In genomic region chr15:41334293-41335120, GRCh38 we compare ENCODE assay signal across 1 cellular context.
TF ChIP-seq lines count a peak whose summit lies in the region.

No MANE protein-coding gene starts in this region.

TF ChIP-seq in K562, 482 proteins besides CTCF, POLR2A, EP300 and RAD21 (continued from another document and continues in another):
- TF ChIP-seq AFF1 (IDR thresholded peaks at IDR 0.05; ENCODE audit: low read depth in 1 of 2, partially characterized antibody in 2 of 2) (peak in 1 of 2 experiments; percentile 9), GABPB2 (CRISPR knock-in tag; conservative IDR thresholded peaks at IDR 0.05) (no peak), ELF4 (CRISPR knock-in tag; IDR thresholded peaks at IDR 0.05) (no peak), POU5F1 (IDR thresholded peaks at IDR 0.05; ENCODE audit: borderline replicate concordance, low read depth, low read length, partially characterized antibody) (no peak), TBP (optimal IDR thresholded peaks at IDR 0.05; ENCODE audit: low read depth, low read length) (no peak), RBM15 (IDR thresholded peaks at IDR 0.05; ENCODE audit: insufficient read depth, low read length) (no peak), HDGF (IDR thresholded peaks at IDR 0.05) (no peak), ZNF57 (CRISPR knock-in tag; IDR thresholded peaks at IDR 0.05) (no peak), U2AF2 (optimal IDR thresholded peaks at IDR 0.05; ENCODE audit: low read depth, low read length) (no peak), E2F5 (CRISPR knock-in tag; IDR thresholded peaks at IDR 0.05) (no peak), ELF2 (CRISPR knock-in tag; IDR thresholded peaks at IDR 0.05) (no peak), RHOXF2B (CRISPR knock-in tag; conservative IDR thresholded peaks at IDR 0.05) (no peak), JUND (IDR thresholded peaks at IDR 0.05; ENCODE audit: borderline replicate concordance, low read depth, low read length) (no peak), JUND (tag; IDR thresholded peaks at IDR 0.05; ENCODE audit: borderline replicate concordance, low read depth, low read length) (no peak), TRIM25 (IDR thresholded peaks at IDR 0.05; ENCODE audit: borderline replicate concordance) (0 out of 2 replicates have a peak, but pooled peaks have one; percentile 27), PRMT5 (CRISPR knock-in tag; IDR thresholded peaks at IDR 0.05) (no peak), ZNF407 (IDR thresholded peaks at IDR 0.05; ENCODE audit: low read depth) (no peak), ZNF699 (CRISPR knock-in tag; IDR thresholded peaks at IDR 0.05; ENCODE audit: insufficient replicate concordance) (no peak), NR0B1 (IDR thresholded peaks at IDR 0.05; ENCODE audit: partially characterized antibody) (no peak), NKRF (IDR thresholded peaks at IDR 0.05; ENCODE audit: borderline replicate concordance) (no peak), CBX5 (IDR thresholded peaks at IDR 0.05; ENCODE audit: borderline replicate concordance, low read depth) (no peak), SRF (CRISPR knock-in tag; IDR thresholded peaks at IDR 0.05) (no peak), DACH1 (IDR thresholded peaks at IDR 0.05; ENCODE audit: partially characterized antibody) (peak; percentile 30), ZFP30 (CRISPR knock-in tag; IDR thresholded peaks at IDR 0.05; ENCODE audit: borderline replicate concordance) (no peak), RUNX1 (IDR thresholded peaks at IDR 0.05; ENCODE audit: low read depth) (no peak), GATAD2B (IDR thresholded peaks at IDR 0.05; ENCODE audit: borderline replicate concordance) (no peak), RFX1 (IDR thresholded peaks at IDR 0.05) (no peak), ZNF384 (IDR thresholded peaks at IDR 0.05; ENCODE audit: low read depth, low read length) (no peak), ASH1L (IDR thresholded peaks at IDR 0.05; ENCODE audit: borderline replicate concordance, low read depth, partially characterized antibody) (peak; percentile 25), PHF20 (IDR thresholded peaks at IDR 0.05; ENCODE audit: partially characterized antibody) (no peak), WHSC1 (IDR thresholded peaks at IDR 0.05; ENCODE audit: low read length) (no peak), SRSF7 (optimal IDR thresholded peaks at IDR 0.05; ENCODE audit: low read depth, low read length) (no peak), PRPF4 (IDR thresholded peaks at IDR 0.05; ENCODE audit: insufficient read depth, low read depth, low read length, poor library complexity, severe bottlenecking) (no peak), MYBL2 (IDR thresholded peaks at IDR 0.05; ENCODE audit: low read depth) (0 out of 2 replicates have a peak, but pooled peaks have one; percentile 23), MYBL2 (CRISPR knock-in tag; IDR thresholded peaks at IDR 0.05; ENCODE audit: borderline replicate concordance) (no peak), TRIM28 (IDR thresholded peaks at IDR 0.05) (no peak), ATF3 (IDR thresholded peaks at IDR 0.05) (no peak), ATF3 (CRISPR knock-in tag; conservative IDR thresholded peaks at IDR 0.05) (no peak), HNRNPL (IDR thresholded peaks at IDR 0.05; ENCODE audit: low read depth, low read length) (no peak), KDM5B (IDR thresholded peaks at IDR 0.05; ENCODE audit: insufficient replicate concordance, low read depth, low read length) (no peak), MXD1 (CRISPR knock-in tag; IDR thresholded peaks at IDR 0.05; ENCODE audit: borderline replicate concordance, poor library complexity, severe bottlenecking) (no peak), THAP7 (CRISPR knock-in tag; IDR thresholded peaks at IDR 0.05) (no peak), EZH2 (IDR thresholded peaks at IDR 0.05; ENCODE audit: borderline replicate concordance, low read depth, low read length) (no peak), TARDBP (IDR thresholded peaks at IDR 0.05) (no peak), ATF1 (CRISPR knock-in tag; IDR thresholded peaks at IDR 0.05) (no peak), ATF1 (tag; IDR thresholded peaks at IDR 0.05) (0 out of 2 replicates have a peak, but pooled peaks have one; percentile 21)
